ENCODE assay signal across 38 cellular contexts in the genomic region with DNA sequence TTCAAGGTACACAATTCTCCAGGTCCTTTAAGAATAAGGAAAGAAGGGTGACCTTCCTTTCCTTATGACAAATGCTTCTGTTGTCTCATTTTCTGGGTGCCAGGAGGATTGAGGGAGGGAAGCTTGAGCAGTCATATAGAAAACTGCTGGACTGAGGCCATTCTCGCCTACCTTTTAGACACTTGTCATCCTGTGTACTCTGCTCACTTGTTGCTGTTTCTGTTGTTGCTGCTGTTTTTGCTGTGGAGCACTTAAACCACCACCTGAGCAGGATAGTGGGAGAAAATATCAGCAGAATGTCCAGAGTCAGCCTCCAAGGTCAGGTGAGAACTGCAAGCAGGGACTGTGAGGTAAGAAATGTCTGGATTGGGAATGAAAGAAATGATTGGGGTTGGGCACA. TPM values are rescaled to one million over a fixed set of nuclear protein-coding genes. Genes with fewer than 3 reads are reported as not detected.
"Had no signal": no experiment of that assay in that cellular context is flagged by ENCODE, and none has a peak within 500 bp of the region (broad histone marks: within the 10 kb centered on the region; RNA-seq: fewer than 3 reads in every experiment).

No MANE protein-coding gene starts in this region.

- H3K27ac Mint-ChIP-seq: activated B cell treated with CpG ODN at 0.5 μM for 24 hours; activated CD4-positive, alpha-beta memory T cell treated with anti-CD3 and anti-CD28 coated beads for 36 hours; activated CD4-positive, alpha-beta T cell treated with anti-CD3 and anti-CD28 coated beads, Interleukin-2, amount 10 ng/mL, durations not matched to agents 24 days and 14 days; activated CD8-positive, alpha-beta T cell treated with anti-CD3 and anti-CD28 coated beads for 36 hours; activated naive CD4-positive, alpha-beta T cell treated with anti-CD3 and anti-CD28 coated beads for 36 hours; activated naive CD4-positive, alpha-beta T cell treated with anti-CD3 and anti-CD28 coated beads, Interleukin-2, amount 50 U/mL, for 72 hours; activated naive CD8-positive, alpha-beta T cell treated with anti-CD3 and anti-CD28 coated beads for 36 hours; activated T-cell treated with anti-CD3 and anti-CD28 coated beads, Interleukin-2, amount 50 U/mL, for 72 hours; activated T-helper 1 cell treated with anti-CD3 and anti-CD28 coated beads, Interleukin-12 subunit alpha, Interleukin-12 subunit beta, Interleukin-2, Interleukin-4 antibody, amounts not matched to agents 30 ng/mL and 10 ng/mL and 1 ng/mL, durations not matched to agents 14 hours and 24 hours and 36 hours; activated T-helper 17 cell treated with anti-CD3 and anti-CD28 coated beads, Interleukin-2, amount 50 U/mL, for 72 hours; T-helper 1 cell treated with Interleukin-12 subunit alpha and Interleukin-12 subunit beta and Interleukin-4 antibody, amounts not matched to agents 30 μg/mL and 1 μg/mL, for 36 hours; T-helper 2 cell treated with Interferon-gamma antibody and Interleukin-4, amounts not matched to agents 5 μg/mL and 100 μg/mL, for 36 hours had no signal

- H3K9me3 ChIP-seq: adrenal gland, body of pancreas, breast epithelium had no signal

- H3K27me3 ChIP-seq: adrenal gland, breast epithelium had no signal

- H3K27ac ChIP-seq: adrenal gland, body of pancreas, brain microvascular endothelial cell, breast epithelium, VCaP had no signal

- FAIRE-seq: astrocyte, TTC549 had no signal

- H3K9me3 Mint-ChIP-seq: activated B cell treated with CpG ODN at 0.5 μM for 24 hours; activated CD4-positive, alpha-beta memory T cell treated with anti-CD3 and anti-CD28 coated beads for 36 hours; activated CD4-positive, alpha-beta T cell treated with anti-CD3 and anti-CD28 coated beads, Interleukin-2, amount 10 ng/mL, durations not matched to agents 24 days and 14 days; activated CD8-positive, alpha-beta T cell treated with anti-CD3 and anti-CD28 coated beads for 36 hours; activated naive CD4-positive, alpha-beta T cell treated with anti-CD3 and anti-CD28 coated beads for 36 hours; activated naive CD4-positive, alpha-beta T cell treated with anti-CD3 and anti-CD28 coated beads, Interleukin-2, amount 50 U/mL, for 72 hours; activated naive CD8-positive, alpha-beta T cell treated with anti-CD3 and anti-CD28 coated beads for 36 hours; activated T-cell treated with anti-CD3 and anti-CD28 coated beads, Interleukin-2, amount 50 U/mL, for 4 hours; activated T-cell treated with anti-CD3 and anti-CD28 coated beads, Interleukin-2, amount 50 U/mL, for 72 hours; activated T-helper 1 cell treated with anti-CD3 and anti-CD28 coated beads, Interleukin-12 subunit alpha, Interleukin-12 subunit beta, Interleukin-2, Interleukin-4 antibody, amounts not matched to agents 30 ng/mL and 10 ng/mL and 1 ng/mL, durations not matched to agents 14 hours and 24 hours and 36 hours; activated T-helper 17 cell treated with anti-CD3 and anti-CD28 coated beads, Interleukin-2, amount 50 U/mL, for 72 hours; T-helper 1 cell treated with Interleukin-12 subunit alpha and Interleukin-12 subunit beta and Interleukin-4 antibody, amounts not matched to agents 30 μg/mL and 1 μg/mL, for 36 hours; T-helper 2 cell treated with Interferon-gamma antibody and Interleukin-4, amounts not matched to agents 5 μg/mL and 100 μg/mL, for 36 hours had no signal

- H3K4me3 ChIP-seq: adrenal gland, body of pancreas, breast epithelium had no signal

- H3K4me1 ChIP-seq: body of pancreas, breast epithelium had no signal

- H3K4me3 Mint-ChIP-seq: activated B cell treated with CpG ODN at 0.5 μM for 24 hours; activated CD4-positive, alpha-beta memory T cell treated with anti-CD3 and anti-CD28 coated beads for 36 hours; activated CD4-positive, alpha-beta T cell treated with anti-CD3 and anti-CD28 coated beads, Interleukin-2, amount 10 ng/mL, durations not matched to agents 24 days and 14 days; activated CD8-positive, alpha-beta T cell treated with anti-CD3 and anti-CD28 coated beads for 36 hours; activated naive CD4-positive, alpha-beta T cell treated with anti-CD3 and anti-CD28 coated beads for 36 hours; activated naive CD8-positive, alpha-beta T cell treated with anti-CD3 and anti-CD28 coated beads for 36 hours; activated T-cell treated with anti-CD3 and anti-CD28 coated beads, Interleukin-2, amount 50 U/mL, for 4 hours; activated T-cell treated with anti-CD3 and anti-CD28 coated beads, Interleukin-2, amount 50 U/mL, for 72 hours; activated T-helper 1 cell treated with anti-CD3 and anti-CD28 coated beads, Interleukin-12 subunit alpha, Interleukin-12 subunit beta, Interleukin-2, Interleukin-4 antibody, amounts not matched to agents 30 ng/mL and 10 ng/mL and 1 ng/mL, durations not matched to agents 14 hours and 24 hours and 36 hours; activated T-helper 17 cell treated with anti-CD3 and anti-CD28 coated beads, Interleukin-2, amount 50 U/mL, for 72 hours; T-helper 1 cell treated with Interleukin-12 subunit alpha and Interleukin-12 subunit beta and Interleukin-4 antibody, amounts not matched to agents 30 μg/mL and 1 μg/mL, for 36 hours; T-helper 2 cell treated with Interferon-gamma antibody and Interleukin-4, amounts not matched to agents 5 μg/mL and 100 μg/mL, for 36 hours had no signal

- DNase-seq: activated B cell treated with CpG ODN at 0.5 μM for 24 hours; activated CD4-positive, alpha-beta memory T cell treated with anti-CD3 and anti-CD28 coated beads for 36 hours; activated CD4-positive, alpha-beta T cell treated with anti-CD3 and anti-CD28 coated beads for 4 hours; activated CD4-positive, alpha-beta T cell treated with anti-CD3 and anti-CD28 coated beads, Interleukin-2, amount 10 ng/mL, durations not matched to agents 24 days and 14 days; activated CD4-positive, alpha-beta T cell treated with anti-CD3 and anti-CD28 coated beads, Interleukin-2, amount 50 U/mL, for 1 hour; activated CD4-positive, alpha-beta T cell treated with anti-CD3 and anti-CD28 coated beads, Interleukin-2, amount 50 U/mL, for 4 hours; activated CD4-positive, CD25-positive, alpha-beta regulatory T cell treated with anti-CD3 and anti-CD28 coated beads, Interleukin-2, amount 50 U/mL, for 72 hours; activated CD8-positive, alpha-beta memory T cell treated with anti-CD3 and anti-CD28 coated beads, Interleukin-2, amount 50 U/mL, for 4 hours; activated CD8-positive, alpha-beta T cell treated with anti-CD3 and anti-CD28 coated beads for 36 hours; activated effector memory CD4-positive, alpha-beta T cell treated with anti-CD3 and anti-CD28 coated beads, Interleukin-2, amount 50 U/mL, for 16 hours; activated gamma-delta T cell treated with Interleukin-2 at 50 U/mL for 16 hours; activated naive CD4-positive, alpha-beta T cell; activated naive CD4-positive, alpha-beta T cell treated with anti-CD3 and anti-CD28 coated beads for 36 hours; activated naive CD4-positive, alpha-beta T cell treated with anti-CD3 and anti-CD28 coated beads, Interleukin-2, amount 50 U/mL, for 16 hours; activated naive CD8-positive, alpha-beta T cell treated with anti-CD3 and anti-CD28 coated beads for 36 hours; activated T-cell treated with anti-CD3 and anti-CD28 coated beads for 4 hours; activated T-cell treated with anti-CD3 and anti-CD28 coated beads, Interleukin-2, amount 50 U/mL, for 1 hour; activated T-cell treated with anti-CD3 and anti-CD28 coated beads, Interleukin-2, amount 50 U/mL, for 4 hours; activated T-cell treated with anti-CD3 and anti-CD28 coated beads, Interleukin-2, amount 50 U/mL, for 72 hours; adrenal gland; amniotic stem cell; aorta; body of pancreas; brain microvascular endothelial cell; central memory CD4-positive, alpha-beta T cell; T-helper 1 cell; T-helper 2 cell; T-helper 9 cell had no signal

- ATAC-seq: activated CD8-positive, alpha-beta T cell treated with anti-CD3 and anti-CD28 coated beads for 36 hours; activated naive CD4-positive, alpha-beta T cell treated with anti-CD3 and anti-CD28 coated beads, Interleukin-2, amount 50 U/mL, for 72 hours; activated T-cell treated with anti-CD3 and anti-CD28 coated beads, Interleukin-2, amount 50 U/mL, for 4 hours; activated T-cell treated with anti-CD3 and anti-CD28 coated beads, Interleukin-2, amount 50 U/mL, for 72 hours; activated T-helper 17 cell treated with anti-CD3 and anti-CD28 coated beads, Interleukin-2, amount 50 U/mL, for 72 hours; body of pancreas had no signal

- H3K36me3 ChIP-seq: adrenal gland, brain microvascular endothelial cell, breast epithelium had no signal

- H3K36me3 Mint-ChIP-seq: activated CD4-positive, alpha-beta memory T cell treated with anti-CD3 and anti-CD28 coated beads for 36 hours; activated naive CD4-positive, alpha-beta T cell treated with anti-CD3 and anti-CD28 coated beads, Interleukin-2, amount 50 U/mL, for 72 hours; activated naive CD8-positive, alpha-beta T cell treated with anti-CD3 and anti-CD28 coated beads for 36 hours had no signal

RNA-seq across cellular contexts. Expression of gene DNAJC5G, which starts 2.8 kb away (rescaled TPM):
- total RNA-seq: activated B cell treated with CpG ODN at 0.5 μM for 24 hours; activated CD4-positive, alpha-beta T cell treated with anti-CD3 and anti-CD28 coated beads, Interleukin-2, amount 10 ng/mL, durations not matched to agents 24 days and 14 days; activated CD8-positive, alpha-beta memory T cell treated with anti-CD3 and anti-CD28 coated beads for 36 hours; activated CD8-positive, alpha-beta T cell treated with anti-CD3 and anti-CD28 coated beads for 36 hours; activated naive CD4-positive, alpha-beta T cell treated with anti-CD3 and anti-CD28 coated beads for 36 hours; activated naive CD4-positive, alpha-beta T cell treated with anti-CD3 and anti-CD28 coated beads, Interleukin-2, amount 50 U/mL, for 72 hours; activated naive CD8-positive, alpha-beta T cell treated with anti-CD3 and anti-CD28 coated beads for 36 hours; activated T-cell treated with anti-CD3 and anti-CD28 coated beads, Interleukin-2, amount 50 U/mL, for 4 hours; activated T-helper 1 cell treated with anti-CD3 and anti-CD28 coated beads, Interleukin-12 subunit alpha, Interleukin-12 subunit beta, Interleukin-2, Interleukin-4 antibody, amounts not matched to agents 30 ng/mL and 10 ng/mL and 1 ng/mL, durations not matched to agents 14 hours and 24 hours and 36 hours; activated T-helper 17 cell treated with anti-CD3 and anti-CD28 coated beads, Interleukin-2, amount 50 U/mL, for 72 hours; aorta; astrocyte; breast epithelium had no signal

RNA-seq across cellular contexts. Expression of gene TRIM54, which starts 4.2 kb away (rescaled TPM):
- total RNA-seq: activated B cell treated with CpG ODN at 0.5 μM for 24 hours; activated CD4-positive, alpha-beta memory T cell treated with anti-CD3 and anti-CD28 coated beads for 36 hours; activated naive CD4-positive, alpha-beta T cell treated with anti-CD3 and anti-CD28 coated beads for 36 hours; activated naive CD4-positive, alpha-beta T cell treated with anti-CD3 and anti-CD28 coated beads, Interleukin-2, amount 50 U/mL, for 72 hours; astrocyte had no signal

RNA-seq across cellular contexts. Expression of gene SLC30A3, which starts 15.2 kb away (rescaled TPM):
- total RNA-seq: body of pancreas had no signal
